10 cellular contexts compared by ENCODE assay signal in genomic region chr2:189285962-189286648, GRCh38.
DNase-seq lines count a peak whose midpoint lies in the region; ATAC-seq and TF ChIP-seq lines count a peak whose summit lies in the region.
"Had no signal": no experiment of that assay in that cellular context is flagged by ENCODE, and none has a peak within 500 bp of the region (broad histone marks: within the 10 kb centered on the region; RNA-seq: fewer than 3 reads in every experiment).

No MANE protein-coding gene starts in this region.

- H3K36me3 Mint-ChIP-seq in chondrocyte (ENCODE audit: low read depth) = peaks cover 1% of the 10 kb centered on the region

- H3K4me3 ChIP-seq in A673 (ENCODE audit: low read depth, low read length, poor library complexity, severe bottlenecking) (no peak overlapping the region), mesodermal cell (ENCODE audit: extremely low read depth, insufficient read depth, low read length, poor library complexity, severe bottlenecking) (no peak overlapping the region)
- H3K4me3 ChIP-seq: right lobe of liver had no signal

- H3K4me1 Mint-ChIP-seq in chondrocyte (ENCODE audit: low read depth) = peaks cover 65% of the 10 kb centered on the region

- H3K27ac ChIP-seq in A673 (ENCODE audit: low read depth, low read length, poor library complexity, severe bottlenecking) (no peak overlapping the region), mesodermal cell (ENCODE audit: low read depth, low read length, severe bottlenecking) (peak overlapping the region; percentile 31)
- H3K27ac ChIP-seq: right lobe of liver had no signal

- H3K9me3 ChIP-seq in A673 (ENCODE audit: low read depth, low read length, poor library complexity, severe bottlenecking) (peaks cover 6% of the 10 kb centered on the region), mesodermal cell (ENCODE audit: control insufficient read depth, low read length) (peaks cover 7% of the 10 kb centered on the region)
- H3K9me3 ChIP-seq: right lobe of liver had no signal

- no peak for ATAC-seq in GM19035 (IDR thresholded peaks at IDR 0.05; ENCODE audit: unreplicated experiment)
- ATAC-seq: right lobe of liver had no signal

- TF ChIP-seq CTCF in A673 (conservative IDR thresholded peaks at IDR 0.05; ENCODE audit: low read depth, low read length) (no peak), chondrocyte (IDR thresholded peaks at IDR 0.05) (no peak)

- no peaks in the 10 kb centered on the region for H3K36me3 ChIP-seq in A673 (ENCODE audit: insufficient read depth, low read length, poor library complexity, severe bottlenecking)
- no peaks in the 10 kb centered on the region for H3K36me3 ChIP-seq in mesodermal cell (ENCODE audit: control insufficient read depth, insufficient read depth, low read length)
- H3K36me3 ChIP-seq: right lobe of liver had no signal

- no peaks in the 10 kb centered on the region for H3K27me3 ChIP-seq in A673 (replicated peaks; ENCODE audit: insufficient read depth, low read depth, low read length, poor library complexity)
- H3K27me3 ChIP-seq: right lobe of liver had no signal

- CTCF ChIA-PET in A673 (lab: Charles Lee) = interaction anchor here (0.6 to 0.7 kb wide), 2 partner anchors 11 to 109 kb away, joined by 3 to 4 read pairs; no protein-coding TSS in a partner anchor

- POLR2A ChIA-PET in A673 (lab: Charles Lee; ENCODE audit: low non-redundant PET) = no interaction called here

- H3K9me3 Mint-ChIP-seq in chondrocyte (ENCODE audit: low read depth) = peaks cover 10% of the 10 kb centered on the region

- H3K4me1 ChIP-seq in A673 (ENCODE audit: insufficient read depth, low read length, poor library complexity, severe bottlenecking) = peaks cover 17% of the 10 kb centered on the region
- peaks cover 17% of the 10 kb centered on the region for H3K4me1 ChIP-seq in mesodermal cell (ENCODE audit: control insufficient read depth, insufficient read depth, low read length, poor library complexity, severe bottlenecking)
- H3K4me1 ChIP-seq: right lobe of liver had no signal

- DNase-seq in A673 (ENCODE audit: low spot score) (peak; percentile 45), HS-5 (ENCODE audit: low read depth) (peak; percentile 85), chondrocyte (ENCODE audit: low spot score) (no peak), posterior vena cava (ENCODE audit: low spot score) (no peak), Kasumi-1 (lab: John Stamatoyannopoulos, UW) (no peak), NCI-H187 (lab: John Stamatoyannopoulos, UW) (no peak)
- DNase-seq: DMS79 treated with DMSO at 0.1 percent for 48 hours, right lobe of liver had no signal

- 53 to 60% methylated on average over 2 of the region's 3 CpGs for WGBS in mesodermal cell (ENCODE audit: insufficient coverage in 2 of 2), 2 experiments

- no peaks in the 10 kb centered on the region for H3K27me3 Mint-ChIP-seq in chondrocyte (ENCODE audit: low read depth)

- BruUV-seq in A673 (replicated peaks; lab: Mats Ljungman, UMichigan) = no TSS peak

- intact Hi-C loops in A673 (cut with micrococcal nuclease; ENCODE audit: unreplicated experiment) (loop anchor here (5.0 kb wide), 2 partner anchors 126 to 764 kb away; no protein-coding TSS in a partner anchor), posterior vena cava (cut with DNase I) (loop anchor here in 1 of 2 donors (10.0 kb wide), 1 partner anchor 161 kb away; no protein-coding TSS in a partner anchor)

- peak overlapping the region; percentile 97 for H3K27ac Mint-ChIP-seq in chondrocyte (ENCODE audit: unreplicated experiment)

- H3K4me3 Mint-ChIP-seq in chondrocyte (ENCODE audit: unreplicated experiment) = peak overlapping the region; percentile 11

Comparison
In these comparisons a context has a peak if more than half of its experiments do, and no peak if none do; other contexts are left out.
1. DNase-seq: peak in A673 (single experiment) and HS-5 (single experiment); none in chondrocyte (single experiment), posterior vena cava (single experiment), Kasumi-1 (0 of 2) and NCI-H187 (0 of 2).